ENCODE assay signal across 17 cellular contexts in the genomic region with DNA sequence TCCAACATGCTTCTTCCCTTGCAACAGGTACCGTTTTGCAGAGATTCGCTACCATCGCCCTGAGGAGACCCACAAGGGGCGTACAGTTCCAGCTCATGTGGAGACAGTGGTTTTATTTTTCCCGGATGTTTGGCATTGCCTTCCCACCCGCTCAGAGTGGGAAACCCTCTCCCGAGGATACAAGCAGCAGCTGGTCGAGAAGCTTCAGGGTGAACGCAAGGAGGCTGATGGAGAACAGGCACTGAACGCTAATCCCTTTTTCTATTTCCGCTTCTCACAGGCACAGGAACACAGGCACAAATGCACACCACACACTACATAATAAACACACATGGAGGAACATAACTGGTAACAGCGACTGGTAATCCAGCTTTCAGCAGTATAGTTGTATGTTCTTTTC. TPM values are rescaled to one million over a fixed set of nuclear protein-coding genes. Genes with fewer than 3 reads are reported as not detected.
DNase-seq lines count a peak whose midpoint lies in the region; ATAC-seq, FAIRE-seq and TF ChIP-seq lines count a peak whose summit lies in the region.
"Had no signal": no experiment of that assay in that cellular context is flagged by ENCODE, and none has a peak within 500 bp of the region (broad histone marks: within the 10 kb centered on the region; RNA-seq: fewer than 3 reads in every experiment).

No MANE protein-coding gene starts in this region.

- TF ChIP-seq CTCF in K562 (IDR thresholded peaks at IDR 0.05 in 2 of 3, conservative IDR thresholded peaks at IDR 0.05 in 1 of 3; ENCODE audit: insufficient read depth in 2 of 3, low read depth in 1 of 3, low read length in 3 of 3) (no peak), osteocyte (IDR thresholded peaks at IDR 0.05) (no peak), foreskin fibroblast (IDR thresholded peaks at IDR 0.05; ENCODE audit: low read depth, low read length) (no peak), tibial artery (IDR thresholded peaks at IDR 0.05) (no peak)

- no peak for ATAC-seq in K562
- no peak for ATAC-seq in left lobe of liver
- no peak for ATAC-seq in sciatic nerve

- H3K4me3 Mint-ChIP-seq in osteocyte (ENCODE audit: unreplicated experiment): no peak overlapping the region
- no peak overlapping the region for H3K4me3 Mint-ChIP-seq in activated CD4-positive, alpha-beta memory T cell treated with anti-CD3 and anti-CD28 coated beads, Interleukin-2, amount 10 ng/mL, durations not matched to agents 7 days and 5 days
- H3K4me3 Mint-ChIP-seq: CD4-positive, alpha-beta memory T cell; H9 had no signal

- H3K36me3 Mint-ChIP-seq in osteocyte (ENCODE audit: unreplicated experiment): peaks cover 42% of the 10 kb centered on the region
- H3K36me3 Mint-ChIP-seq in activated CD4-positive, alpha-beta memory T cell treated with anti-CD3 and anti-CD28 coated beads, Interleukin-2, amount 10 ng/mL, durations not matched to agents 7 days and 5 days (ENCODE audit: low read depth): peaks cover 61% of the 10 kb centered on the region

- H3K4me3 ChIP-seq in K562 (no peak overlapping the region), foreskin fibroblast (ENCODE audit: low read depth in 1 of 2, low read length in 2 of 2) (no peak overlapping the region), tibial artery (no peak overlapping the region)
- H3K4me3 ChIP-seq: GM23248 had no signal

- no peak overlapping the region for H3K4me2 ChIP-seq in K562 (ENCODE audit: insufficient read depth, low read length)

- no peaks in the 10 kb centered on the region for H3K9me1 ChIP-seq in K562 (ENCODE audit: control insufficient read depth, insufficient read depth, low read length)

- no peak for FAIRE-seq in K562 (lab: Jason Lieb, UNC)
- FAIRE-seq: A204.1 had no signal

- in situ Hi-C loops in K562 (cut with MboI): no loop called here

- DNase-seq in LHCN-M2 (ENCODE audit: low read depth) (peak; percentile 19), K562 (ENCODE audit: extremely low read depth in 1 of 4, low spot score in 3 of 4) (no peak), left lobe of liver (ENCODE audit: low spot score) (peak; percentile 22), osteocyte (ENCODE audit: extremely low spot score, unreplicated experiment) (peak; percentile 69), sciatic nerve (ENCODE audit: low spot score) (no peak), foreskin fibroblast (no peak), tibial artery (no peak)
- no peak for DNase-seq in activated CD4-positive, alpha-beta memory T cell treated with anti-CD3 and anti-CD28 coated beads, Interleukin-2, amount 10 ng/mL, durations not matched to agents 7 days and 5 days
- DNase-seq: BE2C; CD4-positive, alpha-beta memory T cell; DMS153; DND-41; GDM1; H9 had no signal

- no peak for TF ChIP-seq POLR2A in K562 (conservative IDR thresholded peaks at IDR 0.05)

- 96% methylated on average over 12 of the region's 12 CpGs for WGBS in K562 (ENCODE audit: insufficient coverage, low coverage, missing lambda C conversion rate)

- no peak overlapping the region for H3K9ac ChIP-seq in K562 (ENCODE audit: insufficient read depth in 1 of 2, low read depth in 2 of 2, low read length in 2 of 2)
- H3K9ac ChIP-seq: GM23248 had no signal

- H3K4me1 Mint-ChIP-seq in osteocyte (ENCODE audit: unreplicated experiment): no peaks in the 10 kb centered on the region
- H3K4me1 Mint-ChIP-seq in activated CD4-positive, alpha-beta memory T cell treated with anti-CD3 and anti-CD28 coated beads, Interleukin-2, amount 10 ng/mL, durations not matched to agents 7 days and 5 days: no peaks in the 10 kb centered on the region
- H3K4me1 Mint-ChIP-seq: H9 had no signal

- H3K4me1 ChIP-seq in K562 (replicated peaks in 1 of 2; ENCODE audit: control insufficient read depth in 2 of 2, insufficient read depth in 2 of 2, low read length in 2 of 2): no peaks in the 10 kb centered on the region
- no peaks in the 10 kb centered on the region for H3K4me1 ChIP-seq in tibial artery
- H3K4me1 ChIP-seq: BE2C had no signal

- no peak overlapping the region for H2AFZ ChIP-seq in K562 (ENCODE audit: low read depth, low read length)
- H2AFZ ChIP-seq: GM23248 had no signal

- intact Hi-C loops in K562 (cut with micrococcal nuclease) (loop anchor here (10.0 kb wide), 1 partner anchor 219 kb away; no protein-coding TSS in a partner anchor), sciatic nerve (cut with DNase I) (no loop called here), tibial artery (cut with DNase I; ENCODE audit: low total_unique reads) (no loop called here)

- no peaks in the 10 kb centered on the region for H4K20me1 ChIP-seq in K562 (replicated peaks; ENCODE audit: control insufficient read depth, insufficient read depth, low read length)

- no peak overlapping the region for H3K27ac ChIP-seq in K562 (ENCODE audit: extremely low read depth, low read depth, low read length)
- no peak overlapping the region for H3K27ac ChIP-seq in tibial artery
- H3K27ac ChIP-seq: C4-2B, GM23248 had no signal

- H3K9me3 Mint-ChIP-seq in osteocyte (ENCODE audit: unreplicated experiment): no peaks in the 10 kb centered on the region
- H3K9me3 Mint-ChIP-seq in activated CD4-positive, alpha-beta memory T cell treated with anti-CD3 and anti-CD28 coated beads, Interleukin-2, amount 10 ng/mL, durations not matched to agents 7 days and 5 days: no peaks in the 10 kb centered on the region
- H3K9me3 Mint-ChIP-seq: CD4-positive, alpha-beta memory T cell; H9 had no signal

- POLR2A ChIA-PET in K562 (lab: Yijun Ruan, JAX): interaction anchor here (0.8 to 1.6 kb wide), 4 partner anchors 8 to 35 kb away, joined by 3 to 7 read pairs (median 5); a partner anchor contains a TSS
- POLR2A ChIA-PET in activated CD4-positive, alpha-beta memory T cell treated with anti-CD3 and anti-CD28 coated beads, Interleukin-2, amount 10 ng/mL, durations not matched to agents 7 days and 5 days (lab: Charles Lee): no interaction called here

- 0 out of 3 replicates have a peak, but pooled peaks cover 3% of the 10 kb centered on the region for H3K79me2 ChIP-seq in K562 (ENCODE audit: control insufficient read depth, insufficient read depth, low read length)

- H3K36me3 ChIP-seq in K562 (ENCODE audit: control insufficient read depth, insufficient read depth, low read length): peaks cover 91% of the 10 kb centered on the region
- peaks cover 81 to 100% (median 98%) of the 10 kb centered on the region in 3 donors for H3K36me3 ChIP-seq in tibial artery

- H3K27me3 Mint-ChIP-seq in osteocyte (ENCODE audit: unreplicated experiment): no peaks in the 10 kb centered on the region
- H3K27me3 Mint-ChIP-seq in activated CD4-positive, alpha-beta memory T cell treated with anti-CD3 and anti-CD28 coated beads, Interleukin-2, amount 10 ng/mL, durations not matched to agents 7 days and 5 days: no peaks in the 10 kb centered on the region
- H3K27me3 Mint-ChIP-seq: CD4-positive, alpha-beta memory T cell had no signal

- CTCF ChIA-PET in K562 (lab: Yijun Ruan, JAX; ENCODE audit: low intra/inter-chr PET ratio): no interaction called here
- CTCF ChIA-PET in activated CD4-positive, alpha-beta memory T cell treated with anti-CD3 and anti-CD28 coated beads, Interleukin-2, amount 10 ng/mL, durations not matched to agents 7 days and 5 days (lab: Charles Lee): no interaction called here

- H3K27me3 ChIP-seq in K562 (ENCODE audit: control insufficient read depth in 2 of 2, insufficient read depth in 2 of 2, low read length in 2 of 2): no peaks in the 10 kb centered on the region
- no peaks in the 10 kb centered on the region for H3K27me3 ChIP-seq in tibial artery
- H3K27me3 ChIP-seq: BE2C had no signal

- TF ChIP-seq RAD21 in K562 (CRISPR knock-in tag; conservative IDR thresholded peaks at IDR 0.05 in 1 of 2, IDR thresholded peaks at IDR 0.05 in 1 of 2): no peak

- TF ChIP-seq EP300 in K562 (IDR thresholded peaks at IDR 0.05; ENCODE audit: low read length): no peak

- no peaks in the 10 kb centered on the region for H3K9me3 ChIP-seq in K562 (replicated peaks; ENCODE audit: control insufficient read depth, insufficient read depth, low read depth, low read length)
- H3K9me3 ChIP-seq in tibial artery: no peaks in the 10 kb centered on the region
- H3K9me3 ChIP-seq: BE2C had no signal

- no peak overlapping the region for H3K27ac Mint-ChIP-seq in osteocyte (ENCODE audit: unreplicated experiment)
- no peak overlapping the region for H3K27ac Mint-ChIP-seq in activated CD4-positive, alpha-beta memory T cell treated with anti-CD3 and anti-CD28 coated beads, Interleukin-2, amount 10 ng/mL, durations not matched to agents 7 days and 5 days

- no TSS peak for BruUV-seq in K562 (replicated peaks; lab: Mats Ljungman, UMichigan)

RNA-seq across cellular contexts. Expression of a gene that starts 35.2 kb away (rescaled TPM):
- 47.3 and 60.3 TPM in 2 replicates for total RNA-seq in LHCN-M2 (2014; rRNA removed)
- polyA plus RNA-seq in LHCN-M2 (2012): 26.4 TPM
- total RNA-seq in K562 (2011; cell fraction: chromatin; rRNA removed; ENCODE audit: low replicate concordance): 184 and 338 TPM in 2 replicates
- 93.0 and 93.9 TPM in 2 replicates for total RNA-seq in K562 (2011; cell fraction: nucleolus; rRNA removed)
- total RNA-seq in K562 (2011; cell fraction: nucleoplasm; rRNA removed): 126 and 131 TPM in 2 replicates
- 94.9 and 98.3 TPM in 2 replicates for total RNA-seq in K562 (2014; rRNA removed)
- total RNA-seq in K562 (2014; rRNA removed; fragmentation: Illumina TruSeq; extraction: Trizol): 131 and 150 TPM in 2 replicates
- total RNA-seq in K562 (2015; rRNA removed; fragmentation: Illumina TruSeq; extraction: Trizol): 145 and 157 TPM in 2 replicates
- total RNA-seq in K562 (2021): 88.0 and 102 TPM in 2 replicates
- 111 and 117 TPM in 2 replicates for polyA plus RNA-seq in K562 (2011; rRNA removed)
- polyA plus RNA-seq in K562 (2011; cell fraction: cytosol; rRNA removed): 108 and 123 TPM in 2 replicates
- polyA plus RNA-seq in K562 (2011; cell fraction: nucleus; rRNA removed): 271 and 289 TPM in 2 replicates
- polyA plus RNA-seq in K562 (2012): 57.3 and 65.2 TPM in 2 replicates
- polyA plus RNA-seq in K562 (2014; fragmentation: Illumina TruSeq; extraction: Trizol): 117 and 141 TPM in 2 replicates
- polyA plus RNA-seq in K562 (2014; fragmentation: Nextera tagmentation; extraction: Ambion mirVana): 10 to 100 TPM; 44.8 to 68.5 TPM
- 112 and 173 TPM in 2 replicates for polyA plus RNA-seq in K562 (2014; rRNA removed)
- polyA minus RNA-seq in K562 (2011; rRNA and poly(A)+ RNA removed): 139 and 144 TPM in 2 replicates
- polyA minus RNA-seq in K562 (2011; cell fraction: cytosol; rRNA and poly(A)+ RNA removed): 31.0 and 42.7 TPM in 2 replicates
- polyA minus RNA-seq in K562 (2011; cell fraction: nucleus; rRNA and poly(A)+ RNA removed): 95.6 and 155 TPM in 2 replicates
- 17.4 TPM for total RNA-seq in left lobe of liver
- 72.2 and 75.9 TPM in 2 replicates for total RNA-seq in osteocyte
- total RNA-seq in activated CD4-positive, alpha-beta memory T cell treated with anti-CD3 and anti-CD28 coated beads, Interleukin-2, amount 10 ng/mL, durations not matched to agents 7 days and 5 days: 10 to 100 TPM; 80.1 to 86.3 TPM
- total RNA-seq in sciatic nerve: 55.9 TPM

Comparison
In these comparisons a context has a peak if more than half of its experiments do, and no peak if none do; other contexts are left out.
1. DNase-seq: peak in LHCN-M2 (single experiment), left lobe of liver (single experiment) and osteocyte (single experiment); none in K562 (0 of 4), activated CD4-positive, alpha-beta memory T cell treated with anti-CD3 and anti-CD28 coated beads, Interleukin-2, amount 10 ng/mL, durations not matched to agents 7 days and 5 days (single experiment), sciatic nerve (single experiment), foreskin fibroblast (0 of 2) and tibial artery (0 of 2).